In genomic region chr12:26732010-26732908, GRCh38 we compare ENCODE assay signal across 11 cellular contexts.
DNase-seq lines count a peak whose midpoint lies in the region; ATAC-seq lines count a peak whose summit lies in the region.
"Had no signal": no experiment of that assay in that cellular context is flagged by ENCODE, and none has a peak within 500 bp of the region (broad histone marks: within the 10 kb centered on the region; RNA-seq: fewer than 3 reads in every experiment).

No MANE protein-coding gene starts in this region.

- DNase-seq in Kasumi-1 (lab: John Stamatoyannopoulos, UW), result peak; percentile 88 to 97
- peak; percentile 26 for DNase-seq in naive B cell
- DNase-seq in SHP77 treated with DMSO at 0.1 percent for 48 hours (lab: John Stamatoyannopoulos, UW), result no peak
- no peak for DNase-seq in DMS153 treated with DMSO at 0.1 percent for 48 hours (lab: John Stamatoyannopoulos, UW; ENCODE audit: unreplicated experiment)
- no peak for DNase-seq in putamen (ENCODE audit: low spot score)
- no peak for DNase-seq in T-helper 9 cell
- DNase-seq: activated CD4-positive, alpha-beta T cell treated with anti-CD3 and anti-CD28 coated beads, Interleukin-2, amount 50 U/mL, for 48 hours; midbrain; NCI-H1436 had no signal

- H3K27me3 Mint-ChIP-seq in naive B cell, result no peaks in the 10 kb centered on the region

- H3K4me1 Mint-ChIP-seq in naive B cell, result peaks cover 39 to 57% (median 54%) of the 10 kb centered on the region in 3 donors

- ATAC-seq in GM18868 (IDR thresholded peaks at IDR 0.05; ENCODE audit: unreplicated experiment) (peak; percentile 72), HG02642 (IDR thresholded peaks at IDR 0.05; ENCODE audit: poor library complexity, unreplicated experiment) (peak; percentile 57), naive B cell (ENCODE audit: low read depth in 2 of 2) (peak; percentile 88 to 90)

- H3K4me3 Mint-ChIP-seq in naive B cell, result peak overlapping the region in 5 of 8 donors; percentile 2 to 52 (median 49)

- H3K9me3 Mint-ChIP-seq in naive B cell, result peaks cover 0 to 3% (median 0%) of the 10 kb centered on the region in 7 donors

- H3K27ac Mint-ChIP-seq in naive B cell, result peak overlapping the region in 5 of 6 donors; percentile 2 to 88 (median 70)

- no peaks in the 10 kb centered on the region for H3K36me3 Mint-ChIP-seq in naive B cell

Comparison
In these comparisons a context has a peak if more than half of its experiments do, and no peak if none do; other contexts are left out.
1. DNase-seq: peak in Kasumi-1 (2 of 2) and naive B cell (single experiment); none in SHP77 treated with DMSO at 0.1 percent for 48 hours (single experiment), DMS153 treated with DMSO at 0.1 percent for 48 hours (single experiment), putamen (single experiment) and T-helper 9 cell (single experiment).
2. Peak in every context shown above with its lines, with median percentiles within 50 percentile points of each other: ATAC-seq.